Comparison of ENCODE assay signal across 16 cellular contexts in genomic region chr1:28466226-28466778, GRCh38. TPM values are rescaled to one million over a fixed set of nuclear protein-coding genes. Genes with fewer than 3 reads are reported as not detected.
DNase-seq lines count a peak whose midpoint lies in the region; ATAC-seq, FAIRE-seq and TF ChIP-seq lines count a peak whose summit lies in the region.
"Had no signal": no experiment of that assay in that cellular context is flagged by ENCODE, and none has a peak within 500 bp of the region (broad histone marks: within the 10 kb centered on the region; RNA-seq: fewer than 3 reads in every experiment).

No MANE protein-coding gene starts in this region.

- no peak overlapping the region for H3K18ac ChIP-seq in IMR-90 (ENCODE audit: low read depth, low read length)

- no peak overlapping the region for H3K14ac ChIP-seq in IMR-90 (replicated peaks; ENCODE audit: low read depth, low read length)

- no peaks in the 10 kb centered on the region for H4K20me1 ChIP-seq in IMR-90 (ENCODE audit: insufficient read depth, low read length)

- no peak for TF ChIP-seq POLR2A in IMR-90 (IDR thresholded peaks at IDR 0.05; ENCODE audit: low read depth, low read length)
- no peak for TF ChIP-seq POLR2A in GM12891 (IDR thresholded peaks at IDR 0.05; ENCODE audit: low read depth, low read length)

- no peak for TF ChIP-seq CTCF in IMR-90 (conservative IDR thresholded peaks at IDR 0.05; ENCODE audit: low read depth, low read length)

- no peaks in the 10 kb centered on the region for H3K4me1 ChIP-seq in IMR-90 (ENCODE audit: control insufficient read depth, insufficient read depth, low read length)
- H3K4me1 ChIP-seq: BE2C had no signal

- peaks cover 14% of the 10 kb centered on the region for H3K4me1 Mint-ChIP-seq in activated naive CD8-positive, alpha-beta T cell treated with anti-CD3 and anti-CD28 coated beads, Interleukin-2, amount 10 ng/mL, durations not matched to agents 7 days and 5 days
- peaks cover 5% of the 10 kb centered on the region for H3K4me1 Mint-ChIP-seq in activated naive CD8-positive, alpha-beta T cell treated with anti-CD3 and anti-CD28 coated beads for 36 hours
- H3K4me1 Mint-ChIP-seq in activated T-helper 2 cell treated with anti-CD3 and anti-CD28 coated beads, Interferon-gamma antibody, Interleukin-2, Interleukin-4, amounts not matched to agents 10 μg/mL and 5 μg/mL and 100 μg/mL, durations not matched to agents 14 hours and 24 hours and 36 hours (ENCODE audit: low read depth): peaks cover 23% of the 10 kb centered on the region
- H3K4me1 Mint-ChIP-seq in stimulated activated effector memory CD8-positive, alpha-beta T cell treated with anti-CD3 and anti-CD28 coated beads, Interleukin-12 subunit alpha, Interleukin-12 subunit beta, amount 100 ng/mL, for 72 hours: peaks cover 6% of the 10 kb centered on the region

- H3K27me3 Mint-ChIP-seq in activated naive CD8-positive, alpha-beta T cell treated with anti-CD3 and anti-CD28 coated beads, Interleukin-2, amount 10 ng/mL, durations not matched to agents 7 days and 5 days: no peaks in the 10 kb centered on the region
- H3K27me3 Mint-ChIP-seq in activated naive CD8-positive, alpha-beta T cell treated with anti-CD3 and anti-CD28 coated beads for 36 hours: no peaks in the 10 kb centered on the region
- no peaks in the 10 kb centered on the region for H3K27me3 Mint-ChIP-seq in activated T-helper 2 cell treated with anti-CD3 and anti-CD28 coated beads, Interferon-gamma antibody, Interleukin-2, Interleukin-4, amounts not matched to agents 10 μg/mL and 5 μg/mL and 100 μg/mL, durations not matched to agents 14 hours and 24 hours and 36 hours (ENCODE audit: low read depth)
- H3K27me3 Mint-ChIP-seq: CD8-positive, alpha-beta memory T cell had no signal

- H2BK5ac ChIP-seq in IMR-90 (ENCODE audit: low read depth, low read length, poor library complexity, severe bottlenecking): no peak overlapping the region

- no peak for FAIRE-seq in GM12891 (lab: Jason Lieb, UNC)
- FAIRE-seq: H1 had no signal

- H3K4me3 Mint-ChIP-seq in activated naive CD8-positive, alpha-beta T cell treated with anti-CD3 and anti-CD28 coated beads, Interleukin-2, amount 10 ng/mL, durations not matched to agents 7 days and 5 days: peak overlapping the region; percentile 45
- H3K4me3 Mint-ChIP-seq in activated naive CD8-positive, alpha-beta T cell treated with anti-CD3 and anti-CD28 coated beads for 36 hours: no peak overlapping the region
- no peak overlapping the region for H3K4me3 Mint-ChIP-seq in activated T-helper 2 cell treated with anti-CD3 and anti-CD28 coated beads, Interferon-gamma antibody, Interleukin-2, Interleukin-4, amounts not matched to agents 10 μg/mL and 5 μg/mL and 100 μg/mL, durations not matched to agents 14 hours and 24 hours and 36 hours (ENCODE audit: low read depth)
- no peak overlapping the region for H3K4me3 Mint-ChIP-seq in stimulated activated effector memory CD8-positive, alpha-beta T cell treated with anti-CD3 and anti-CD28 coated beads, Interleukin-12 subunit alpha, Interleukin-12 subunit beta, amount 100 ng/mL, for 72 hours
- H3K4me3 Mint-ChIP-seq: CD8-positive, alpha-beta memory T cell; HFFc6 had no signal

- WGBS in IMR-90 (ENCODE audit: extremely low coverage in 2 of 2, insufficient read length in 1 of 2), 2 experiments: 87% methylated on average over 3 of the region's 3 CpGs; no CpG with 5 or more reads in 1 of the 2 experiments

- H2AFZ ChIP-seq in IMR-90 (replicated peaks; ENCODE audit: low read length, poor library complexity): no peak overlapping the region

- H3K79me1 ChIP-seq in IMR-90 (ENCODE audit: low read depth in 1 of 2, low read length in 2 of 2): no peaks in the 10 kb centered on the region; a peak in 1 of 4 replicates

- H2BK15ac ChIP-seq in IMR-90 (ENCODE audit: low read depth, low read length): no peak overlapping the region

- H2AK5ac ChIP-seq in IMR-90 (ENCODE audit: low read depth, low read length): no peak overlapping the region

- no peak overlapping the region for H3K4ac ChIP-seq in IMR-90 (ENCODE audit: low read depth, low read length)

- H4K5ac ChIP-seq in IMR-90 (ENCODE audit: low read depth, low read length): no peak overlapping the region

- no peak overlapping the region for H3K27ac ChIP-seq in IMR-90 (ENCODE audit: insufficient read depth, low read length)
- H3K27ac ChIP-seq: KMS-11 had no signal

- H3K36me3 Mint-ChIP-seq in activated naive CD8-positive, alpha-beta T cell treated with anti-CD3 and anti-CD28 coated beads, Interleukin-2, amount 10 ng/mL, durations not matched to agents 7 days and 5 days: peaks cover 11% of the 10 kb centered on the region
- H3K36me3 Mint-ChIP-seq in activated naive CD8-positive, alpha-beta T cell treated with anti-CD3 and anti-CD28 coated beads for 36 hours: peaks cover 20% of the 10 kb centered on the region
- peaks cover 29% of the 10 kb centered on the region for H3K36me3 Mint-ChIP-seq in activated T-helper 2 cell treated with anti-CD3 and anti-CD28 coated beads, Interferon-gamma antibody, Interleukin-2, Interleukin-4, amounts not matched to agents 10 μg/mL and 5 μg/mL and 100 μg/mL, durations not matched to agents 14 hours and 24 hours and 36 hours (ENCODE audit: low read depth)
- peaks cover 34% of the 10 kb centered on the region for H3K36me3 Mint-ChIP-seq in stimulated activated effector memory CD8-positive, alpha-beta T cell treated with anti-CD3 and anti-CD28 coated beads, Interleukin-12 subunit alpha, Interleukin-12 subunit beta, amount 100 ng/mL, for 72 hours

- no peak overlapping the region for H3K56ac ChIP-seq in IMR-90 (ENCODE audit: extremely low read depth, insufficient read depth, low read length)

- peak; percentile 45 for DNase-seq in activated naive CD8-positive, alpha-beta T cell treated with anti-CD3 and anti-CD28 coated beads, Interleukin-2, amount 10 ng/mL, durations not matched to agents 7 days and 5 days
- DNase-seq in activated naive CD8-positive, alpha-beta T cell treated with anti-CD3 and anti-CD28 coated beads for 36 hours: no peak
- no peak for DNase-seq in IMR-90
- DNase-seq in activated T-helper 2 cell treated with anti-CD3 and anti-CD28 coated beads, Interferon-gamma antibody, Interleukin-2, Interleukin-4, amounts not matched to agents 10 μg/mL and 5 μg/mL and 100 μg/mL, durations not matched to agents 14 hours and 24 hours and 36 hours (ENCODE audit: low spot score): no peak
- DNase-seq in stimulated activated effector memory CD8-positive, alpha-beta T cell treated with anti-CD3 and anti-CD28 coated beads, Interleukin-12 subunit alpha, Interleukin-12 subunit beta, amount 100 ng/mL, for 72 hours (ENCODE audit: low spot score in 2 of 2): no peak
- no peak for DNase-seq in GM12891 (ENCODE audit: insufficient read length, low spot score)
- DNase-seq in NCI-H748 (lab: John Stamatoyannopoulos, UW; ENCODE audit: unreplicated experiment): no peak
- DNase-seq: BE2C; CD8-positive, alpha-beta memory T cell; HFFc6; MM.1S; NCI-H1105; NCI-H1694 treated with DMSO at 0.1 percent for 48 hours; NCI-H82 had no signal

- peak; percentile 65 for ATAC-seq in activated naive CD8-positive, alpha-beta T cell treated with anti-CD3 and anti-CD28 coated beads, Interleukin-2, amount 10 ng/mL, durations not matched to agents 7 days and 5 days (ENCODE audit: low read depth)
- ATAC-seq in IMR-90 (ENCODE audit: low read depth): no peak
- ATAC-seq in stimulated activated effector memory CD8-positive, alpha-beta T cell treated with anti-CD3 and anti-CD28 coated beads, Interleukin-12 subunit alpha, Interleukin-12 subunit beta, amount 100 ng/mL, for 72 hours: peak; percentile 11

- H3K9me1 ChIP-seq in IMR-90 (ENCODE audit: insufficient read depth, low read length): peaks cover 6% of the 10 kb centered on the region; the same call in 1 of the 2 replicates

- H3K27me3 ChIP-seq in IMR-90 (ENCODE audit: control insufficient read depth, insufficient read depth, low read length): no peaks in the 10 kb centered on the region
- H3K27me3 ChIP-seq: BE2C had no signal

- H4K8ac ChIP-seq in IMR-90 (ENCODE audit: low read depth in 2 of 2, low read length in 2 of 2): no peak overlapping the region

- H4K91ac ChIP-seq in IMR-90 (ENCODE audit: insufficient read depth, low read depth, low read length): no peak overlapping the region

- no peak overlapping the region for H3K4me2 ChIP-seq in IMR-90 (ENCODE audit: low read depth, low read length)
- H3K4me2 ChIP-seq: KMS-11 had no signal

- peaks cover 14% of the 10 kb centered on the region for H3K36me3 ChIP-seq in IMR-90 (ENCODE audit: control insufficient read depth, insufficient read depth, low read length)

- H2BK20ac ChIP-seq in IMR-90 (ENCODE audit: low read depth, low read length): no peak overlapping the region

- POLR2A ChIA-PET in activated naive CD8-positive, alpha-beta T cell treated with anti-CD3 and anti-CD28 coated beads, Interleukin-2, amount 10 ng/mL, durations not matched to agents 7 days and 5 days (lab: Charles Lee): interaction anchor here (0.8 kb wide), 1 partner anchor 15 kb away, joined by 3 read pairs; no protein-coding TSS in a partner anchor
- POLR2A ChIA-PET in IMR-90 (lab: Charles Lee; ENCODE audit: unreplicated experiment): no interaction called here

- CTCF ChIA-PET in IMR-90 (lab: Yijun Ruan, JAX): no interaction called here

- in situ Hi-C loops in IMR-90 (cut with MboI; ENCODE audit: low sequenced_read_pairs): no loop called here

- no peak overlapping the region for H3K23ac ChIP-seq in IMR-90 (ENCODE audit: low read depth, low read length)

- H2AK9ac ChIP-seq in IMR-90 (replicated peaks; ENCODE audit: low read depth, low read length, poor library complexity): no peak overlapping the region

- dilution Hi-C loops in IMR-90 (cut with HindIII; ENCODE audit: low sequenced_read_pairs, unreplicated experiment): no loop called here

- TSS peak; percentile 34 for BruUV-seq in IMR-90 (replicated peaks; lab: Mats Ljungman, UMichigan)

- no peaks in the 10 kb centered on the region for H3K9me3 Mint-ChIP-seq in activated naive CD8-positive, alpha-beta T cell treated with anti-CD3 and anti-CD28 coated beads, Interleukin-2, amount 10 ng/mL, durations not matched to agents 7 days and 5 days
- H3K9me3 Mint-ChIP-seq in activated naive CD8-positive, alpha-beta T cell treated with anti-CD3 and anti-CD28 coated beads for 36 hours: no peaks in the 10 kb centered on the region
- no peaks in the 10 kb centered on the region for H3K9me3 Mint-ChIP-seq in activated T-helper 2 cell treated with anti-CD3 and anti-CD28 coated beads, Interferon-gamma antibody, Interleukin-2, Interleukin-4, amounts not matched to agents 10 μg/mL and 5 μg/mL and 100 μg/mL, durations not matched to agents 14 hours and 24 hours and 36 hours
- H3K9me3 Mint-ChIP-seq in stimulated activated effector memory CD8-positive, alpha-beta T cell treated with anti-CD3 and anti-CD28 coated beads, Interleukin-12 subunit alpha, Interleukin-12 subunit beta, amount 100 ng/mL, for 72 hours: no peaks in the 10 kb centered on the region
- H3K9me3 Mint-ChIP-seq: CD8-positive, alpha-beta memory T cell; HFFc6 had no signal

- no peaks in the 10 kb centered on the region for H3K9me3 ChIP-seq in IMR-90 (ENCODE audit: control insufficient read depth, insufficient read depth, low read length)
- H3K9me3 ChIP-seq: BE2C had no signal

- TF ChIP-seq RAD21 in IMR-90 (IDR thresholded peaks at IDR 0.05; ENCODE audit: low read length): no peak

- H3K9ac ChIP-seq in IMR-90 (ENCODE audit: low read depth, low read length): no peak overlapping the region
- H3K9ac ChIP-seq: KMS-11 had no signal

- intact Hi-C loops in IMR-90 (cut with micrococcal nuclease): no loop called here
- intact Hi-C loops in activated T-helper 2 cell treated with anti-CD3 and anti-CD28 coated beads, Interferon-gamma antibody, Interleukin-2, Interleukin-4, amounts not matched to agents 10 μg/mL and 5 μg/mL and 100 μg/mL, durations not matched to agents 14 hours and 24 hours and 36 hours (cut with micrococcal nuclease): no loop called here

- peak overlapping the region; percentile 69 for H3K27ac Mint-ChIP-seq in activated naive CD8-positive, alpha-beta T cell treated with anti-CD3 and anti-CD28 coated beads, Interleukin-2, amount 10 ng/mL, durations not matched to agents 7 days and 5 days
- no peak overlapping the region for H3K27ac Mint-ChIP-seq in activated naive CD8-positive, alpha-beta T cell treated with anti-CD3 and anti-CD28 coated beads for 36 hours
- peak overlapping the region; percentile 33 for H3K27ac Mint-ChIP-seq in activated T-helper 2 cell treated with anti-CD3 and anti-CD28 coated beads, Interferon-gamma antibody, Interleukin-2, Interleukin-4, amounts not matched to agents 10 μg/mL and 5 μg/mL and 100 μg/mL, durations not matched to agents 14 hours and 24 hours and 36 hours
- peak overlapping the region; percentile 82 for H3K27ac Mint-ChIP-seq in stimulated activated effector memory CD8-positive, alpha-beta T cell treated with anti-CD3 and anti-CD28 coated beads, Interleukin-12 subunit alpha, Interleukin-12 subunit beta, amount 100 ng/mL, for 72 hours
- H3K27ac Mint-ChIP-seq: HFFc6 had no signal

- H3K4me3 ChIP-seq in IMR-90 (ENCODE audit: insufficient read depth, low read depth, low read length): no peak overlapping the region

- no peak overlapping the region for H2BK120ac ChIP-seq in IMR-90 (ENCODE audit: low read depth, low read length)

RNA-seq across cellular contexts. Expression of gene RCC1, which starts 39.5 kb away (rescaled TPM):
- 10 to 100 TPM; 46.2 to 51.7 TPM for total RNA-seq in activated naive CD8-positive, alpha-beta T cell treated with anti-CD3 and anti-CD28 coated beads, Interleukin-2, amount 10 ng/mL, durations not matched to agents 7 days and 5 days
- 100 to 1,000 TPM; 133 to 138 TPM for total RNA-seq in activated naive CD8-positive, alpha-beta T cell treated with anti-CD3 and anti-CD28 coated beads for 36 hours
- 33.9 and 43.9 TPM in 2 replicates for total RNA-seq in IMR-90 (2012; rRNA removed)
- polyA plus RNA-seq in IMR-90 (2012; rRNA removed): 28.7 and 33.2 TPM in 2 replicates
- polyA plus RNA-seq in IMR-90 (2012; cell fraction: cytosol; rRNA removed): 23.3 and 34.3 TPM in 2 replicates
- 19.3 and 25.8 TPM in 2 replicates for polyA plus RNA-seq in IMR-90 (2012; cell fraction: nucleus; rRNA removed; ENCODE audit: low replicate concordance)
- total RNA-seq in activated T-helper 2 cell treated with anti-CD3 and anti-CD28 coated beads, Interferon-gamma antibody, Interleukin-2, Interleukin-4, amounts not matched to agents 10 μg/mL and 5 μg/mL and 100 μg/mL, durations not matched to agents 14 hours and 24 hours and 36 hours: 128 and 136 TPM in 2 replicates
- 32.9 TPM for polyA plus RNA-seq in GM12891 (2012; ENCODE audit: low read depth, missing spikeins)
